ENCODE assay signal across 12 cellular contexts in genomic region chr20:58514321-58515239, GRCh38. TPM values are rescaled to one million over a fixed set of nuclear protein-coding genes. Genes with fewer than 3 reads are reported as not detected.
DNase-seq lines count a peak whose midpoint lies in the region; ATAC-seq, FAIRE-seq and TF ChIP-seq lines count a peak whose summit lies in the region.
"Had no signal": no experiment of that assay in that cellular context is flagged by ENCODE, and none has a peak within 500 bp of the region (broad histone marks: within the 10 kb centered on the region; RNA-seq: fewer than 3 reads in every experiment).

No MANE protein-coding gene starts in this region.

- H4K20me1 ChIP-seq in smooth muscle cell (ENCODE audit: low read depth) = no peaks in the 10 kb centered on the region

- H3K9ac ChIP-seq in smooth muscle cell (ENCODE audit: low read depth) = peak overlapping the region; percentile 12

- FAIRE-seq in HTR-8/SVneo (lab: Jason Lieb, UNC) = no peak

- WGBS in smooth muscle cell (ENCODE audit: low lambda C conversion rate) = 6% methylated on average over 60 of the region's 74 CpGs

- TF ChIP-seq CTCF in coronary artery (IDR thresholded peaks at IDR 0.05) (no peak), smooth muscle cell (IDR thresholded peaks at IDR 0.05; ENCODE audit: borderline replicate concordance, insufficient read depth, poor library complexity, severe bottlenecking) (no peak)

- H3K4me2 ChIP-seq in smooth muscle cell = peak overlapping the region; percentile 97

- H3K27ac ChIP-seq in coronary artery = no peak overlapping the region
- H3K27ac ChIP-seq in smooth muscle cell (ENCODE audit: low read depth) = no peak overlapping the region
- H3K27ac ChIP-seq: epithelial cell of prostate had no signal

- no peaks in the 10 kb centered on the region for H3K36me3 ChIP-seq in smooth muscle cell (ENCODE audit: low read depth)

- peak overlapping the region; percentile 91 for H2AFZ ChIP-seq in smooth muscle cell (ENCODE audit: low read depth)

- peak overlapping the region; percentile 59 for H3K4me3 ChIP-seq in coronary artery
- peak overlapping the region; percentile 54 for H3K4me3 ChIP-seq in smooth muscle cell

- no peaks in the 10 kb centered on the region for H3F3A ChIP-seq in smooth muscle cell (ENCODE audit: low read depth)

- no peaks in the 10 kb centered on the region for H3K79me2 ChIP-seq in smooth muscle cell (ENCODE audit: low read depth)

- ATAC-seq in HG03439 (IDR thresholded peaks at IDR 0.05; ENCODE audit: unreplicated experiment) = no peak

- H3K4me1 ChIP-seq in smooth muscle cell (ENCODE audit: low read depth) = peaks cover 11% of the 10 kb centered on the region

- H3K27me3 ChIP-seq in smooth muscle cell (ENCODE audit: low read depth) = peaks cover 16% of the 10 kb centered on the region

- DNase-seq in HTR-8/SVneo (ENCODE audit: insufficient read length, low spot score) = peak; percentile 65
- DNase-seq in coronary artery (ENCODE audit: low spot score) = no peak
- DNase-seq in iPS-NIHi11 (ENCODE audit: low spot score) = peak; percentile 50
- DNase-seq in smooth muscle cell (lab: John Stamatoyannopoulos, UW; ENCODE audit: unreplicated experiment) = no peak
- DNase-seq in RPMI8226 = no peak
- DNase-seq in OCI-M1 (lab: John Stamatoyannopoulos, UW) = no peak
- DNase-seq in C1 segment of cervical spinal cord (lab: John Stamatoyannopoulos, UW) = no peak
- DNase-seq: activated effector memory CD4-positive, alpha-beta T cell treated with anti-CD3 and anti-CD28 coated beads, Interleukin-2, amount 50 U/mL, for 16 hours; DND-41 had no signal

- no peaks in the 10 kb centered on the region for H3K9me3 ChIP-seq in smooth muscle cell (replicated peaks; ENCODE audit: low read depth)

RNA-seq across cellular contexts. Expression of gene APCDD1L, which starts 0.6 kb away (rescaled TPM):
- 8.1 and 9.4 TPM in 2 replicates for total RNA-seq in smooth muscle cell
- polyA plus RNA-seq in smooth muscle cell = 18.3 and 20.6 TPM in 2 replicates
- total RNA-seq: neural crest cell had no signal

Comparison
In these comparisons a context has a peak if more than half of its experiments do, and no peak if none do; other contexts are left out.
1. DNase-seq: peak in HTR-8/SVneo (single experiment) and iPS-NIHi11 (single experiment); none in coronary artery (single experiment), smooth muscle cell (single experiment), RPMI8226 (single experiment), OCI-M1 (single experiment) and C1 segment of cervical spinal cord (0 of 14).